Comparison of ENCODE assay signal across 9 cellular contexts in the genomic region with DNA sequence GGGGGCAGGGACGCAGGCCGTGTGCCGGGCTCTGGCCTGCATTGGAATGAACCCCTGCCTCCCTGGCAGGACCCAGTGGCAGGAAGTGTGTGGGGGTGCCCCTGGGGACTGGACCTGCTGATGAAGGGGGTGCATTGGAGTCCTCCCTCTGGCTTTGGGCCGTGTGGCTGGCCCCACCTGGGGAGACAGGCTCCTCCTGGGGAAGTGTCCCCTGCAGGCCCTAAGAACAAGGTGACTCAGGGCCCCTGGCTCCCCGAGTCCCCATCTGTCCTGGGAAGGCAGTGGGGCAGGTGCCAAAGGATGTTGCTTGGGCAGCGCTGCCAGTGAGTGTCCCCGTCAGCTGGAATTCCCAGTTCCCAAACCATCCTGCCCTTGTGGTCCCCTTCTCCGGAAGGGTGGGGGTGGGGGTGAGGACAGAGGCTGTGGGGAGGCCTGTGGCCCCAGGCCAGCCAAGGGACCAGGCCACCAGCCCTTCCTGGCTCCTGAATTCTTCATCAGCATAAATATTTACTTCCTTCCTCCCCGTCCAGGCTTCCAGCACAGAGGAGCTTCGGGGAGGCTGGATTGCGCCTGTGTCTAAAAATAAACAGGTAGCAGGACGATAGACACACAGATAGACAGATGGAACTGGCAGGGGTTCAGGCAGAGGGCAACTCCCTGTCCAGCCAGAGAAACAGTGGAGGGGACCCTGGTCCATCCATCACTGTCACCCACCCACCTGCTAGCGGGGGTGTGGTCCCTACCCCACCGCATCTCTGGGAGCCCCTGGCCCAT. TPM values are rescaled to one million over a fixed set of nuclear protein-coding genes. Genes with fewer than 3 reads are reported as not detected.
DNase-seq lines count a peak whose midpoint lies in the region; ATAC-seq and TF ChIP-seq lines count a peak whose summit lies in the region.
"Had no signal": no experiment of that assay in that cellular context is flagged by ENCODE, and none has a peak within 500 bp of the region (broad histone marks: within the 10 kb centered on the region; RNA-seq: fewer than 3 reads in every experiment).

No MANE protein-coding gene starts in this region.

- no peak overlapping the region for H3K27ac Mint-ChIP-seq in activated naive CD8-positive, alpha-beta T cell treated with anti-CD3 and anti-CD28 coated beads for 36 hours
- no peak overlapping the region for H3K27ac Mint-ChIP-seq in activated naive CD8-positive, alpha-beta T cell treated with anti-CD3 and anti-CD28 coated beads, Interleukin-2, amount 50 U/mL, for 24 hours

- no peaks in the 10 kb centered on the region for H3K9me3 ChIP-seq in endocrine pancreas (ENCODE audit: control insufficient read depth, low read length)
- H3K9me3 ChIP-seq in muscle layer of duodenum (ENCODE audit: control insufficient read depth in 1 of 2, low read length in 2 of 2) = no peaks in the 10 kb centered on the region
- H3K9me3 ChIP-seq in upper lobe of right lung = no peaks in the 10 kb centered on the region

- no peaks in the 10 kb centered on the region for H3K36me3 ChIP-seq in endocrine pancreas (ENCODE audit: control insufficient read depth, insufficient read depth, low read length)
- H3K36me3 ChIP-seq in muscle layer of duodenum (ENCODE audit: control insufficient read depth in 1 of 2, insufficient read depth in 2 of 2, low read length in 2 of 2) = no peaks in the 10 kb centered on the region
- H3K36me3 ChIP-seq in upper lobe of right lung = peaks cover 5% of the 10 kb centered on the region

- intact Hi-C loops in upper lobe of right lung (cut with DNase I) = loop anchor here (5.0 kb wide), 1 partner anchor 36 kb away; no protein-coding TSS in a partner anchor

- no peaks in the 10 kb centered on the region for H3K4me1 ChIP-seq in endocrine pancreas (ENCODE audit: control insufficient read depth, insufficient read depth, low read length)
- peaks cover 4 to 58% of the 10 kb centered on the region in 2 donors for H3K4me1 ChIP-seq in muscle layer of duodenum (ENCODE audit: control insufficient read depth in 1 of 2, insufficient read depth in 2 of 2, low read length in 2 of 2)
- peaks cover 51% of the 10 kb centered on the region for H3K4me1 ChIP-seq in upper lobe of right lung

- H3K27ac ChIP-seq in muscle layer of duodenum (ENCODE audit: low read length) = peak overlapping the region; percentile 16
- peak overlapping the region; percentile 78 for H3K27ac ChIP-seq in upper lobe of right lung
- H3K27ac ChIP-seq: C4-2B had no signal

- DNase-seq in activated naive CD8-positive, alpha-beta T cell treated with anti-CD3 and anti-CD28 coated beads for 36 hours = no peak
- no peak for DNase-seq in activated naive CD8-positive, alpha-beta T cell treated with anti-CD3 and anti-CD28 coated beads, Interleukin-2, amount 50 U/mL, for 24 hours
- DNase-seq in upper lobe of right lung (peak; percentile 67), NCI-H128 (lab: John Stamatoyannopoulos, UW; ENCODE audit: unreplicated experiment) (no peak), NCI-H748 treated with DMSO at 0.1 percent for 48 hours (lab: John Stamatoyannopoulos, UW) (no peak)

- H3K36me3 Mint-ChIP-seq in activated naive CD8-positive, alpha-beta T cell treated with anti-CD3 and anti-CD28 coated beads for 36 hours = no peaks in the 10 kb centered on the region
- H3K36me3 Mint-ChIP-seq in activated naive CD8-positive, alpha-beta T cell treated with anti-CD3 and anti-CD28 coated beads, Interleukin-2, amount 50 U/mL, for 24 hours (ENCODE audit: low read depth) = no peaks in the 10 kb centered on the region

- H3K27me3 ChIP-seq in endocrine pancreas (ENCODE audit: control insufficient read depth, insufficient read depth, low read length) (no peaks in the 10 kb centered on the region), muscle layer of duodenum (ENCODE audit: low read depth, low read length) (no peaks in the 10 kb centered on the region), upper lobe of right lung (no peaks in the 10 kb centered on the region)

- H3K4me3 Mint-ChIP-seq in activated naive CD8-positive, alpha-beta T cell treated with anti-CD3 and anti-CD28 coated beads for 36 hours = peak overlapping the region; percentile 47
- no peak overlapping the region for H3K4me3 Mint-ChIP-seq in activated naive CD8-positive, alpha-beta T cell treated with anti-CD3 and anti-CD28 coated beads, Interleukin-2, amount 50 U/mL, for 24 hours

- TF ChIP-seq CTCF in upper lobe of right lung (IDR thresholded peaks at IDR 0.05) = no peak

- H3K9ac ChIP-seq in endocrine pancreas (ENCODE audit: control insufficient read depth, insufficient read depth, low read length) = peak overlapping the region; percentile 30

- H3K4me3 ChIP-seq in endocrine pancreas (ENCODE audit: control insufficient read depth, insufficient read depth, low read length) = no peak overlapping the region
- H3K4me3 ChIP-seq in muscle layer of duodenum (ENCODE audit: low read depth in 1 of 2, low read length in 2 of 2) = peak overlapping the region in 1 of 2 donors; percentile 66
- peak overlapping the region; percentile 40 for H3K4me3 ChIP-seq in upper lobe of right lung

- H3K27me3 Mint-ChIP-seq in activated naive CD8-positive, alpha-beta T cell treated with anti-CD3 and anti-CD28 coated beads for 36 hours = no peaks in the 10 kb centered on the region
- peaks cover 3% of the 10 kb centered on the region for H3K27me3 Mint-ChIP-seq in activated naive CD8-positive, alpha-beta T cell treated with anti-CD3 and anti-CD28 coated beads, Interleukin-2, amount 50 U/mL, for 24 hours

- H3K9me3 Mint-ChIP-seq in activated naive CD8-positive, alpha-beta T cell treated with anti-CD3 and anti-CD28 coated beads for 36 hours = no peaks in the 10 kb centered on the region
- no peaks in the 10 kb centered on the region for H3K9me3 Mint-ChIP-seq in activated naive CD8-positive, alpha-beta T cell treated with anti-CD3 and anti-CD28 coated beads, Interleukin-2, amount 50 U/mL, for 24 hours

- no peak for ATAC-seq in activated naive CD8-positive, alpha-beta T cell treated with anti-CD3 and anti-CD28 coated beads, Interleukin-2, amount 50 U/mL, for 24 hours
- ATAC-seq in upper lobe of right lung (peak; percentile 30), HG03139 (IDR thresholded peaks at IDR 0.05; ENCODE audit: unreplicated experiment) (no peak)

- peaks cover 4% of the 10 kb centered on the region for H3K4me1 Mint-ChIP-seq in activated naive CD8-positive, alpha-beta T cell treated with anti-CD3 and anti-CD28 coated beads for 36 hours
- peaks cover 5% of the 10 kb centered on the region for H3K4me1 Mint-ChIP-seq in activated naive CD8-positive, alpha-beta T cell treated with anti-CD3 and anti-CD28 coated beads, Interleukin-2, amount 50 U/mL, for 24 hours

RNA-seq across cellular contexts. Expression of a gene that starts 12.9 kb away (rescaled TPM):
- total RNA-seq in activated naive CD8-positive, alpha-beta T cell treated with anti-CD3 and anti-CD28 coated beads for 36 hours = under 1 TPM; 0.08 to 0.16 TPM
- 34.1 TPM for total RNA-seq in upper lobe of right lung

RNA-seq across cellular contexts. Expression of a gene that starts 22.4 kb away (rescaled TPM):
- total RNA-seq in activated naive CD8-positive, alpha-beta T cell treated with anti-CD3 and anti-CD28 coated beads for 36 hours = 10 to 100 TPM; 73.0 to 73.9 TPM
- 41.2 TPM for total RNA-seq in upper lobe of right lung

RNA-seq across cellular contexts. Expression of a gene that starts 42.9 kb away (rescaled TPM):
- under 1 TPM in 1 of 2 experiments, not detected in 1; 0.08 TPM for total RNA-seq in activated naive CD8-positive, alpha-beta T cell treated with anti-CD3 and anti-CD28 coated beads for 36 hours
- total RNA-seq in upper lobe of right lung = 20.3 TPM

RNA-seq across cellular contexts. Expression of a gene that starts 55.9 kb away (rescaled TPM):
- total RNA-seq in activated naive CD8-positive, alpha-beta T cell treated with anti-CD3 and anti-CD28 coated beads for 36 hours = 10 to 100 TPM; 44.2 to 44.9 TPM
- total RNA-seq in upper lobe of right lung = 9.6 TPM

Comparison
In these comparisons a context has a peak if more than half of its experiments do, and no peak if none do; other contexts are left out.
1. RNA of a gene that starts 12.9 kb away (total RNA-seq): 34.1 TPM in upper lobe of right lung (single experiment); 0.08 to 0.16 TPM in activated naive CD8-positive, alpha-beta T cell treated with anti-CD3 and anti-CD28 coated beads for 36 hours; every median in the first group is over 10 times any median in the second.
2. RNA of a gene that starts 42.9 kb away (total RNA-seq): 20.3 TPM in upper lobe of right lung (single experiment); 0.08 TPM in activated naive CD8-positive, alpha-beta T cell treated with anti-CD3 and anti-CD28 coated beads for 36 hours; every median in the first group is over 10 times any median in the second.